In the genomic region with DNA sequence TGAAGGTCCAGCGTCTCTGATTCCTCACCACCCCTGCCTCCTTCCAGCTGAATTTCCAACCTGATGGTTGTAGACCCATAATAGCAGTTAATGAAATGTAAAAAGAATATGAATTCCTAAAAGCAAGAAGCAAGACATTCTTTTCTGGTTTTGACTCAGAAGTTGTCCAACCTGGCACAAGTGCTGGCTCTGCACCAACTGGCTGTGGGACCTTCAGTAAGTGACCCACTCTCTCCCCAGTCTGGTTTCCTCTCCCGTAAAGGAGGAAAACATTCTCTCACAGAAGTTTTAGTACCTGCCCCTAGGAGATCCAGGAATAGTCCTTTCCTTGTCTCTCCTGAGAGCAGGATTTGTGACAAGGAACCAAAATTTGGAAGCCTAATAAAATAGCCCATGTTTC, we compare ENCODE assay signal across 12 cellular contexts.
A peak's percentile ranks its signal among the peaks of the same experiment; 100 is the strongest.
DNase-seq lines count a peak whose midpoint lies in the region; ATAC-seq, FAIRE-seq and TF ChIP-seq lines count a peak whose summit lies in the region.
"Had no signal": no experiment of that assay in that cellular context is flagged by ENCODE, and none has a peak within 500 bp of the region (broad histone marks: within the 10 kb centered on the region; RNA-seq: fewer than 3 reads in every experiment).

No MANE protein-coding gene starts in this region.

- no peak for TF ChIP-seq POLR2A in H54 (IDR thresholded peaks at IDR 0.05; ENCODE audit: low read depth, low read length)

- CTCF ChIA-PET in SK-N-SH (lab: Yijun Ruan, JAX) = interaction anchor here (1.0 kb wide), 1 partner anchor 10 kb away, joined by 4 read pairs; no protein-coding TSS in a partner anchor

- no peak for FAIRE-seq in HTR-8/SVneo (lab: Jason Lieb, UNC)
- FAIRE-seq in H54 (lab: Jason Lieb, UNC) = no peak
- FAIRE-seq: kidney had no signal

- H3K4me2 ChIP-seq in SK-N-SH = no peak overlapping the region

- no peaks in the 10 kb centered on the region for H4K20me1 ChIP-seq in SK-N-SH (ENCODE audit: insufficient read depth)

- H3K27ac ChIP-seq in thoracic aorta = no peak overlapping the region
- no peak overlapping the region for H3K27ac ChIP-seq in SK-N-SH (ENCODE audit: low read depth in 2 of 2, low read length in 1 of 2)
- H3K27ac ChIP-seq: skin epidermis had no signal

- H3K4me3 ChIP-seq in fibroblast of villous mesenchyme (ENCODE audit: low read depth, low read length) (no peak overlapping the region), thoracic aorta (no peak overlapping the region), SK-N-SH (ENCODE audit: low read depth in 2 of 2, low read length in 1 of 2) (no peak overlapping the region)
- H3K4me3 ChIP-seq: esophagus squamous epithelium, skin epidermis had no signal

- H3F3A ChIP-seq in SK-N-SH (replicated peaks; ENCODE audit: insufficient read depth) = no peaks in the 10 kb centered on the region

- POLR2A ChIA-PET in SK-N-SH (lab: Yijun Ruan, JAX) = no interaction called here

- H3K9me2 ChIP-seq in SK-N-SH = no peaks in the 10 kb centered on the region

- H3K9ac ChIP-seq in SK-N-SH = no peak overlapping the region

- H3K36me3 ChIP-seq in thoracic aorta (no peaks in the 10 kb centered on the region), SK-N-SH (replicated peaks in 1 of 2; ENCODE audit: control insufficient read depth in 1 of 2, insufficient read depth in 2 of 2, low read length in 1 of 2) (no peaks in the 10 kb centered on the region)
- H3K36me3 ChIP-seq: esophagus squamous epithelium had no signal

- H3K27me3 ChIP-seq in thoracic aorta (replicated peaks; ENCODE audit: insufficient read depth) = no peaks in the 10 kb centered on the region
- no peaks in the 10 kb centered on the region for H3K27me3 ChIP-seq in SK-N-SH (ENCODE audit: insufficient read depth)
- H3K27me3 ChIP-seq: esophagus squamous epithelium had no signal

- H3K9me3 ChIP-seq in thoracic aorta (no peaks in the 10 kb centered on the region), SK-N-SH (no peaks in the 10 kb centered on the region)
- H3K9me3 ChIP-seq: esophagus squamous epithelium had no signal

- ATAC-seq in thoracic aorta (ENCODE audit: insufficient number of reproducible peaks, low FRiP score, low read depth) = peak; percentile 44
- ATAC-seq: naive thymus-derived CD4-positive, alpha-beta T cell had no signal

- WGBS in SK-N-SH (ENCODE audit: low lambda C conversion rate) = 38% methylated on average over 2 of the region's 2 CpGs

- peak; percentile 7 for DNase-seq in HTR-8/SVneo (ENCODE audit: insufficient read length, low spot score)
- DNase-seq in amniotic stem cell (lab: John Stamatoyannopoulos, UW) = peak; percentile 40
- peak; percentile 5 for DNase-seq in fibroblast of villous mesenchyme (ENCODE audit: low read depth)
- no peak for DNase-seq in thoracic aorta (ENCODE audit: low spot score)
- no peak for DNase-seq in NCI-H2227 treated with DMSO at 0.1 percent for 48 hours (lab: John Stamatoyannopoulos, UW)
- no peak for DNase-seq in H54 (ENCODE audit: insufficient read length, low spot score)
- no peak for DNase-seq in SK-N-SH
- DNase-seq: esophagus squamous epithelium; kidney; naive thymus-derived CD4-positive, alpha-beta T cell; substantia nigra had no signal

- no peak for TF ChIP-seq CTCF in fibroblast of villous mesenchyme (IDR thresholded peaks at IDR 0.05; ENCODE audit: insufficient read depth, low read depth, low read length)
- TF ChIP-seq CTCF in thoracic aorta (IDR thresholded peaks at IDR 0.05) = no peak
- TF ChIP-seq CTCF in SK-N-SH (IDR thresholded peaks at IDR 0.05) = no peak

- TF ChIP-seq EP300 in SK-N-SH (IDR thresholded peaks at IDR 0.05; ENCODE audit: borderline replicate concordance in 1 of 2, low read depth in 1 of 2, low read length in 1 of 2) = no peak

- no peak for TF ChIP-seq RAD21 in SK-N-SH (IDR thresholded peaks at IDR 0.05; ENCODE audit: low read length)

- H3K4me1 ChIP-seq in thoracic aorta (ENCODE audit: control insufficient read depth in 1 of 2, low read depth in 2 of 2) (no peaks in the 10 kb centered on the region), SK-N-SH (ENCODE audit: control insufficient read depth in 1 of 2, insufficient read depth in 2 of 2, low read depth in 1 of 2, low read length in 1 of 2) (no peaks in the 10 kb centered on the region)

- H3K79me2 ChIP-seq in SK-N-SH (ENCODE audit: insufficient read depth) = no peaks in the 10 kb centered on the region

- no peak overlapping the region for H2AFZ ChIP-seq in SK-N-SH (ENCODE audit: low read depth)

TF ChIP-seq in SK-N-SH, 30 proteins besides CTCF, POLR2A, EP300 and RAD21:
- no peak for TF ChIP-seq RFX5 (IDR thresholded peaks at IDR 0.05; ENCODE audit: low read length)
- TF ChIP-seq, protein P1, sequence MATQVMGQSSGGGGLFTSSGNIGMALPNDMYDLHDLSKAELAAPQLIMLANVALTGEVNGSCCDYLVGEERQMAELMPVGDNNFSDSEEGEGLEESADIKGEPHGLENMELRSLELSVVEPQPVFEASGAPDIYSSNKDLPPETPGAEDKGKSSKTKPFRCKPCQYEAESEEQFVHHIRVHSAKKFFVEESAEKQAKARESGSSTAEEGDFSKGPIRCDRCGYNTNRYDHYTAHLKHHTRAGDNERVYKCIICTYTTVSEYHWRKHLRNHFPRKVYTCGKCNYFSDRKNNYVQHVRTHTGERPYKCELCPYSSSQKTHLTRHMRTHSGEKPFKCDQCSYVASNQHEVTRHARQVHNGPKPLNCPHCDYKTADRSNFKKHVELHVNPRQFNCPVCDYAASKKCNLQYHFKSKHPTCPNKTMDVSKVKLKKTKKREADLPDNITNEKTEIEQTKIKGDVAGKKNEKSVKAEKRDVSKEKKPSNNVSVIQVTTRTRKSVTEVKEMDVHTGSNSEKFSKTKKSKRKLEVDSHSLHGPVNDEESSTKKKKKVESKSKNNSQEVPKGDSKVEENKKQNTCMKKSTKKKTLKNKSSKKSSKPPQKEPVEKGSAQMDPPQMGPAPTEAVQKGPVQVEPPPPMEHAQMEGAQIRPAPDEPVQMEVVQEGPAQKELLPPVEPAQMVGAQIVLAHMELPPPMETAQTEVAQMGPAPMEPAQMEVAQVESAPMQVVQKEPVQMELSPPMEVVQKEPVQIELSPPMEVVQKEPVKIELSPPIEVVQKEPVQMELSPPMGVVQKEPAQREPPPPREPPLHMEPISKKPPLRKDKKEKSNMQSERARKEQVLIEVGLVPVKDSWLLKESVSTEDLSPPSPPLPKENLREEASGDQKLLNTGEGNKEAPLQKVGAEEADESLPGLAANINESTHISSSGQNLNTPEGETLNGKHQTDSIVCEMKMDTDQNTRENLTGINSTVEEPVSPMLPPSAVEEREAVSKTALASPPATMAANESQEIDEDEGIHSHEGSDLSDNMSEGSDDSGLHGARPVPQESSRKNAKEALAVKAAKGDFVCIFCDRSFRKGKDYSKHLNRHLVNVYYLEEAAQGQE (IDR thresholded peaks at IDR 0.05; ENCODE audit: low read depth, low read length) = no peak
- no peak for TF ChIP-seq FOXJ3 (CRISPR knock-in tag; IDR thresholded peaks at IDR 0.05)
- no peak for TF ChIP-seq FOXM1 (IDR thresholded peaks at IDR 0.05; ENCODE audit: low read depth)
- TF ChIP-seq GABPA (IDR thresholded peaks at IDR 0.05; ENCODE audit: low read depth) = no peak
- TF ChIP-seq ZBTB33 (IDR thresholded peaks at IDR 0.05; ENCODE audit: borderline replicate concordance, low read depth) = no peak
- no peak for TF ChIP-seq ELF1 (IDR thresholded peaks at IDR 0.05)
- TF ChIP-seq NRF1 (IDR thresholded peaks at IDR 0.05; ENCODE audit: low read depth, low read length) = no peak
- TF ChIP-seq NFIC (IDR thresholded peaks at IDR 0.05; ENCODE audit: borderline replicate concordance) = no peak
- no peak for TF ChIP-seq TCF12 (IDR thresholded peaks at IDR 0.05)
- no peak for TF ChIP-seq USF1 (IDR thresholded peaks at IDR 0.05; ENCODE audit: borderline replicate concordance, low read depth)

Comparison
In these comparisons a context has a peak if more than half of its experiments do, and no peak if none do; other contexts are left out.
1. DNase-seq: peak in HTR-8/SVneo (single experiment), amniotic stem cell (single experiment) and fibroblast of villous mesenchyme (single experiment); none in thoracic aorta (single experiment), NCI-H2227 treated with DMSO at 0.1 percent for 48 hours (single experiment), H54 (single experiment) and SK-N-SH (single experiment).